In genomic region chr17:16281351-16281750, GRCh38 we compare ENCODE assay signal across 19 cellular contexts.
DNase-seq lines count a peak whose midpoint lies in the region; ATAC-seq and TF ChIP-seq lines count a peak whose summit lies in the region.
"Had no signal": no experiment of that assay in that cellular context is flagged by ENCODE, and none has a peak within 500 bp of the region (broad histone marks: within the 10 kb centered on the region; RNA-seq: fewer than 3 reads in every experiment).

No MANE protein-coding gene starts in this region.

- H3K4me3 ChIP-seq in BJ (ENCODE audit: low read depth, low read length) (no peak overlapping the region), IMR-90 (ENCODE audit: insufficient read depth, low read depth, low read length) (no peak overlapping the region), astrocyte of the spinal cord (ENCODE audit: low read depth, low read length) (no peak overlapping the region), mesenchymal stem cell (ENCODE audit: insufficient read depth in 1 of 2, low read depth in 1 of 2, low read length in 2 of 2) (no peak overlapping the region)
- H3K4me3 ChIP-seq: gastrocnemius medialis, testis had no signal

- no peak overlapping the region for H4K5ac ChIP-seq in IMR-90 (ENCODE audit: low read depth, low read length)

- WGBS in IMR-90 (ENCODE audit: extremely low coverage in 2 of 2, insufficient read length in 1 of 2), 2 experiments: no CpG with 5 or more reads among the region's 2 CpGs
- WGBS in mesenchymal stem cell: 33% methylated on average over 1 of the region's 2 CpGs

- H4K91ac ChIP-seq in IMR-90 (ENCODE audit: insufficient read depth, low read depth, low read length) (no peak overlapping the region), mesenchymal stem cell (ENCODE audit: low read length) (no peak overlapping the region)

- no peak overlapping the region for H2BK12ac ChIP-seq in mesenchymal stem cell (ENCODE audit: low read length in 2 of 2)

- intact Hi-C loops in IMR-90 (cut with micrococcal nuclease): no loop called here
- intact Hi-C loops in Right ventricle myocardium inferior (cut with DNase I): no loop called here

- TF ChIP-seq CTCF in BJ (IDR thresholded peaks at IDR 0.05; ENCODE audit: insufficient read depth, low read depth, low read length) (no peak), IMR-90 (conservative IDR thresholded peaks at IDR 0.05; ENCODE audit: low read depth, low read length) (no peak), astrocyte of the spinal cord (IDR thresholded peaks at IDR 0.05; ENCODE audit: low read depth, low read length) (no peak)

- peak overlapping the region; percentile 97; the same call in 1 of the 2 replicates for H2BK20ac ChIP-seq in IMR-90 (ENCODE audit: low read depth, low read length)

- H3K9ac ChIP-seq in IMR-90 (ENCODE audit: low read depth, low read length) (no peak overlapping the region), mesenchymal stem cell (ENCODE audit: low read length) (no peak overlapping the region)

- H2BK5ac ChIP-seq in IMR-90 (ENCODE audit: low read depth, low read length, poor library complexity, severe bottlenecking) (peak overlapping the region; percentile 48), mesenchymal stem cell (ENCODE audit: low read depth, low read length, poor library complexity, severe bottlenecking) (no peak overlapping the region)

- H3K14ac ChIP-seq in IMR-90 (replicated peaks; ENCODE audit: low read depth, low read length) (no peak overlapping the region), mesenchymal stem cell (ENCODE audit: low read length in 2 of 2) (no peak overlapping the region)

- no peak overlapping the region for H2BK15ac ChIP-seq in IMR-90 (ENCODE audit: low read depth, low read length)
- H2BK15ac ChIP-seq in mesenchymal stem cell (ENCODE audit: low read depth, poor library complexity, severe bottlenecking): no peak overlapping the region

- H3K79me1 ChIP-seq in IMR-90 (ENCODE audit: low read depth in 1 of 2, low read length in 2 of 2): peaks cover 3 to 25% of the 10 kb centered on the region in 2 experiments; a peak in 2 of 4 replicates
- peaks cover 12% of the 10 kb centered on the region for H3K79me1 ChIP-seq in mesenchymal stem cell (replicated peaks; ENCODE audit: low read length, poor library complexity, severe bottlenecking)

- H3K36me3 ChIP-seq in BJ (ENCODE audit: control insufficient read depth, insufficient read depth, low read length) (no peaks in the 10 kb centered on the region), IMR-90 (ENCODE audit: control insufficient read depth, insufficient read depth, low read length) (no peaks in the 10 kb centered on the region), mesenchymal stem cell (ENCODE audit: control insufficient read depth in 1 of 2, insufficient read depth in 2 of 2, low read depth in 1 of 2, low read length in 2 of 2) (peaks cover 0 to 3% of the 10 kb centered on the region in 2 experiments)
- H3K36me3 ChIP-seq: gastrocnemius medialis had no signal

- dilution Hi-C loops in IMR-90 (cut with HindIII; ENCODE audit: low sequenced_read_pairs, unreplicated experiment): no loop called here

- H2AFZ ChIP-seq in IMR-90 (replicated peaks; ENCODE audit: low read length, poor library complexity) (no peak overlapping the region), mesenchymal stem cell (ENCODE audit: low read depth, low read length) (no peak overlapping the region)

- H4K8ac ChIP-seq in IMR-90 (ENCODE audit: low read depth in 2 of 2, low read length in 2 of 2): no peak overlapping the region
- H4K8ac ChIP-seq in mesenchymal stem cell (ENCODE audit: low read length): no peak overlapping the region

- TF ChIP-seq POLR2A in IMR-90 (IDR thresholded peaks at IDR 0.05; ENCODE audit: low read depth, low read length): no peak

- H2AK9ac ChIP-seq in IMR-90 (replicated peaks; ENCODE audit: low read depth, low read length, poor library complexity): no peak overlapping the region

- no peak overlapping the region for H3K27ac ChIP-seq in IMR-90 (ENCODE audit: insufficient read depth, low read length)
- H3K27ac ChIP-seq in mesenchymal stem cell (ENCODE audit: low read length, poor library complexity, severe bottlenecking): peak overlapping the region; percentile 61
- H3K27ac ChIP-seq: gastrocnemius medialis, testis, VCaP had no signal

- in situ Hi-C loops in IMR-90 (cut with MboI; ENCODE audit: low sequenced_read_pairs) (no loop called here), astrocyte of the spinal cord (cut with HindIII; ENCODE audit: low sequenced_read_pairs) (no loop called here)

- BruUV-seq in IMR-90 (replicated peaks; lab: Mats Ljungman, UMichigan): no TSS peak

- H3K18ac ChIP-seq in IMR-90 (ENCODE audit: low read depth, low read length) (no peak overlapping the region), mesenchymal stem cell (ENCODE audit: low read depth in 1 of 2, low read length in 2 of 2) (no peak overlapping the region)

- peak; percentile 19; the same call in 1 of the 2 replicates for TF ChIP-seq RAD21 in IMR-90 (IDR thresholded peaks at IDR 0.05; ENCODE audit: low read length)

- peak; percentile 33 for ATAC-seq in IMR-90 (ENCODE audit: low read depth)
- ATAC-seq in GM18870 (IDR thresholded peaks at IDR 0.05; ENCODE audit: unreplicated experiment): no peak
- no peak for ATAC-seq in Right ventricle myocardium inferior
- ATAC-seq: activated CD8-positive, alpha-beta T cell treated with anti-CD3 and anti-CD28 coated beads for 36 hours; gastrocnemius medialis; left lobe of liver; Panc1 had no signal

- CTCF ChIA-PET in BJ (lab: Yijun Ruan, JAX): interaction anchor here (1.1 kb wide), 1 partner anchor 8 kb away, joined by 3 read pairs; no protein-coding TSS in a partner anchor
- CTCF ChIA-PET in IMR-90 (lab: Yijun Ruan, JAX): no interaction called here

- peaks cover 23% of the 10 kb centered on the region for H3K9me1 ChIP-seq in IMR-90 (ENCODE audit: insufficient read depth, low read length)

- H3K56ac ChIP-seq in IMR-90 (ENCODE audit: extremely low read depth, insufficient read depth, low read length): no peak overlapping the region

- H3K4me2 ChIP-seq in IMR-90 (ENCODE audit: low read depth, low read length) (peak overlapping the region; percentile 63; the same call in 1 of the 2 replicates), mesenchymal stem cell (ENCODE audit: low read length, poor library complexity, severe bottlenecking) (no peak overlapping the region)

- peaks cover 6% of the 10 kb centered on the region; the same call in 1 of the 2 replicates for H4K20me1 ChIP-seq in IMR-90 (ENCODE audit: insufficient read depth, low read length)

- H3K4ac ChIP-seq in IMR-90 (ENCODE audit: low read depth, low read length) (peak overlapping the region; percentile 96; the same call in 1 of the 2 replicates), mesenchymal stem cell (ENCODE audit: low read depth in 1 of 2, low read length in 2 of 2) (no peak overlapping the region)

- H3K4me1 ChIP-seq in IMR-90 (ENCODE audit: control insufficient read depth, insufficient read depth, low read length): peaks cover 18% of the 10 kb centered on the region
- H3K4me1 ChIP-seq in mesenchymal stem cell (ENCODE audit: control insufficient read depth, insufficient read depth, low read depth, low read length): peaks cover 17% of the 10 kb centered on the region

- DNase-seq in BJ (ENCODE audit: low read depth): peak; percentile 58
- peak; percentile 96 for DNase-seq in IMR-90
- DNase-seq in astrocyte of the spinal cord (ENCODE audit: low read depth, low spot score): peak; percentile 87
- DNase-seq in mesenchymal stem cell: peak; percentile 58
- DNase-seq in HUDEP-2 (lab: John Stamatoyannopoulos, UW; ENCODE audit: unreplicated experiment in 76 of 76): no peak
- no peak for DNase-seq in Right ventricle myocardium inferior (ENCODE audit: missing footprints)
- no peak for DNase-seq in stimulated activated CD4-positive, alpha-beta T cell treated with anti-CD3 and anti-CD28 coated beads, Interleukin-12 subunit alpha, Interleukin-12 subunit beta, amount 100 ng/mL, for 4 hours
- DNase-seq: activated CD8-positive, alpha-beta T cell treated with anti-CD3 and anti-CD28 coated beads for 36 hours; activated naive CD8-positive, alpha-beta T cell treated with anti-CD3 and anti-CD28 coated beads, Interleukin-2, amount 10 ng/mL, durations not matched to agents 7 days and 5 days; central memory CD4-positive, alpha-beta T cell; endodermal cell; gastrocnemius medialis; Karpas-422; NCI-H82; testis had no signal

- no peaks in the 10 kb centered on the region for H3K9me3 ChIP-seq in IMR-90 (ENCODE audit: control insufficient read depth, insufficient read depth, low read length)
- no peaks in the 10 kb centered on the region for H3K9me3 ChIP-seq in mesenchymal stem cell (ENCODE audit: control insufficient read depth, low read length)
- H3K9me3 ChIP-seq: gastrocnemius medialis, testis had no signal

- POLR2A ChIA-PET in BJ (lab: Charles Lee): no interaction called here
- POLR2A ChIA-PET in IMR-90 (lab: Charles Lee; ENCODE audit: unreplicated experiment): no interaction called here

- H2AK5ac ChIP-seq in IMR-90 (ENCODE audit: low read depth, low read length) (no peak overlapping the region), mesenchymal stem cell (ENCODE audit: low read length, severe bottlenecking) (no peak overlapping the region)

- H2BK120ac ChIP-seq in IMR-90 (ENCODE audit: low read depth, low read length): peak overlapping the region; percentile 98
- no peak overlapping the region for H2BK120ac ChIP-seq in mesenchymal stem cell (ENCODE audit: low read depth, low read length)

- H3K23ac ChIP-seq in IMR-90 (ENCODE audit: low read depth, low read length) (no peak overlapping the region), mesenchymal stem cell (ENCODE audit: low read length in 2 of 2) (no peak overlapping the region)

- H3K27me3 ChIP-seq in BJ (ENCODE audit: control insufficient read depth, insufficient read depth, low read length) (no peaks in the 10 kb centered on the region), IMR-90 (ENCODE audit: control insufficient read depth, insufficient read depth, low read length) (no peaks in the 10 kb centered on the region), mesenchymal stem cell (ENCODE audit: control insufficient read depth in 1 of 2, insufficient read depth in 1 of 2, low read length in 2 of 2) (no peaks in the 10 kb centered on the region)
- H3K27me3 ChIP-seq: gastrocnemius medialis, testis had no signal

TF ChIP-seq in IMR-90, 13 proteins besides CTCF, POLR2A, EP300 and RAD21 (continues in another document):
- 0 out of 2 replicates have a peak, but pooled peaks have one; percentile 20 for TF ChIP-seq CEBPB (IDR thresholded peaks at IDR 0.05; ENCODE audit: low read depth, low read length)
- TF ChIP-seq RFX5 (IDR thresholded peaks at IDR 0.05; ENCODE audit: low read depth, low read length): no peak
- no peak for TF ChIP-seq MAZ (IDR thresholded peaks at IDR 0.05; ENCODE audit: borderline replicate concordance, low read depth, low read length)
- no peak for TF ChIP-seq NFE2L2 (IDR thresholded peaks at IDR 0.05; ENCODE audit: low read depth, low read length)
- peak; percentile 95 for TF ChIP-seq RCOR1 (IDR thresholded peaks at IDR 0.05; ENCODE audit: insufficient replicate concordance, low read length)

Comparison
In these comparisons a context has a peak if more than half of its experiments do, and no peak if none do; other contexts are left out.
1. DNase-seq: peak in BJ (single experiment), IMR-90 (single experiment), astrocyte of the spinal cord (single experiment) and mesenchymal stem cell (single experiment); none in HUDEP-2 (0 of 76), Right ventricle myocardium inferior (single experiment) and stimulated activated CD4-positive, alpha-beta T cell treated with anti-CD3 and anti-CD28 coated beads, Interleukin-12 subunit alpha, Interleukin-12 subunit beta, amount 100 ng/mL, for 4 hours (single experiment).